Comparison of ENCODE assay signal across 1 cellular context in genomic region chr2:224086226-224086911, GRCh38.
TF ChIP-seq lines count a peak whose summit lies in the region.

No MANE protein-coding gene starts in this region.

TF ChIP-seq in A549, 52 proteins besides CTCF, POLR2A, EP300 and RAD21 (continued from another document):
- TF ChIP-seq ATOH8 (CRISPR knock-in tag; IDR thresholded peaks at IDR 0.05; ENCODE audit: low read depth) (no peak), TP53 (CRISPR knock-in tag; IDR thresholded peaks at IDR 0.05) (no peak), CBX8 (IDR thresholded peaks at IDR 0.05) (no peak), HDAC2 (IDR thresholded peaks at IDR 0.05) (no peak), MAFK (IDR thresholded peaks at IDR 0.05; ENCODE audit: partially characterized antibody) (peak; percentile 73), ZNF302 (CRISPR knock-in tag; IDR thresholded peaks at IDR 0.05) (no peak), CEBPB (IDR thresholded peaks at IDR 0.05) (peak; percentile 60 to 70; a peak in 2 of 4 replicates), CHD2 (IDR thresholded peaks at IDR 0.05; ENCODE audit: low read length, partially characterized antibody) (no peak), MAX (IDR thresholded peaks at IDR 0.05) (peak; percentile 65), REST (IDR thresholded peaks at IDR 0.05) (no peak), BCL3 (IDR thresholded peaks at IDR 0.05) (0 out of 3 replicates have a peak, but pooled peaks have one; percentile 48), HOXB13 (CRISPR knock-in tag; IDR thresholded peaks at IDR 0.05; ENCODE audit: low read depth) (no peak), JUNB (IDR thresholded peaks at IDR 0.05) (peak; percentile 95), ESRRA (IDR thresholded peaks at IDR 0.05; ENCODE audit: borderline replicate concordance, low read length) (no peak), E2F6 (IDR thresholded peaks at IDR 0.05; ENCODE audit: borderline replicate concordance, low read depth) (no peak), EHMT2 (IDR thresholded peaks at IDR 0.05; ENCODE audit: low read depth) (no peak), HOXA7 (CRISPR knock-in tag; IDR thresholded peaks at IDR 0.05) (no peak), FOSB (CRISPR knock-in tag; IDR thresholded peaks at IDR 0.05) (no peak), ZC3H11A (IDR thresholded peaks at IDR 0.05) (no peak), ZFP36 (IDR thresholded peaks at IDR 0.05; ENCODE audit: borderline replicate concordance, partially characterized antibody) (no peak), PBX3 (IDR thresholded peaks at IDR 0.05) (no peak), MAZ (IDR thresholded peaks at IDR 0.05; ENCODE audit: borderline replicate concordance, low read depth, low read length) (no peak)
